In the genomic region with DNA sequence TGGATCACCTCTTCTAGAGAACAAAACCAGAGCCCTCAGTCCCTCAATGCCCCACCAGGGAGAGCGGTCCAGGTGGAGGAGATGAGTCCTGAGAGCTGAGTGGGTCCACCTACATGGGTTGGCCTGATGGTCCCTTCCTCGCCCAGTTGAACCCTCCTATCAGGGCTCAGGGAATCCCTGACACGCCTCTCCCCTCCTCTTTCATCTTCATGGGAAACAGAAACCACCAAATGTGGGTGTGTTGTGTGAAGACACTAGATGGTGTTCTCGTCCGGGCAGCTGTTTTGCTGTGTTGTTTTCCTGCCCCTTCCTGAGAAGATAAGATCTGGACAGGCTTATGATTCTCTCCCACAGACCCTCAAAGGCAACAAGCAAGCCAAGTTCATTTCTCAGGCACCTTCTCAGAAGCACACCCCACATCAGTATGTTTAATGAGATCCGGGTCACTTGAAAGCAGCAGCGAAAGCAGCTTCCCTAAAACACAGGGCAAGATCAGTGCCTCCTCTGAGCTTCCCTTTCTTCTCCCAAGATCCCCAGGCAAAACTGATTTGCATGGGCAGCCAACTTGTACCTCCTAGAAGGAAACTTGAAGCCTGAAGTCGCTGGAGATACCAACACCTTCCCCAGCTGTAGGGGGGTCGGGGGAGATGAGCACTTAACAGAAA, we compare ENCODE assay signal across 8 cellular contexts.
A peak's percentile ranks its signal among the peaks of the same experiment; 100 is the strongest.
DNase-seq lines count a peak whose midpoint lies in the region; ATAC-seq lines count a peak whose summit lies in the region.

No MANE protein-coding gene starts in this region.

- H3K27ac Mint-ChIP-seq in activated naive CD4-positive, alpha-beta T cell treated with anti-CD3 and anti-CD28 coated beads, Interleukin-2, amount 50 U/mL, for 24 hours: peak overlapping the region; percentile 76
- peak overlapping the region; percentile 87 for H3K27ac Mint-ChIP-seq in stimulated activated naive CD8-positive, alpha-beta T cell treated with anti-CD3 and anti-CD28 coated beads, Interleukin-15, Interleukin-2, amounts not matched to agents 100 ng/mL and 50 ng/mL, for 24 hours

- peak; percentile 26 for ATAC-seq in HG02610 (IDR thresholded peaks at IDR 0.05; ENCODE audit: unreplicated experiment)

- H3K4me3 Mint-ChIP-seq in activated naive CD4-positive, alpha-beta T cell treated with anti-CD3 and anti-CD28 coated beads, Interleukin-2, amount 50 U/mL, for 24 hours: peak overlapping the region; percentile 56
- peak overlapping the region; percentile 67 for H3K4me3 Mint-ChIP-seq in stimulated activated naive CD8-positive, alpha-beta T cell treated with anti-CD3 and anti-CD28 coated beads, Interleukin-15, Interleukin-2, amounts not matched to agents 100 ng/mL and 50 ng/mL, for 24 hours

- H3K4me1 Mint-ChIP-seq in activated naive CD4-positive, alpha-beta T cell treated with anti-CD3 and anti-CD28 coated beads, Interleukin-2, amount 50 U/mL, for 24 hours: peaks cover 61% of the 10 kb centered on the region
- H3K4me1 Mint-ChIP-seq in stimulated activated naive CD8-positive, alpha-beta T cell treated with anti-CD3 and anti-CD28 coated beads, Interleukin-15, Interleukin-2, amounts not matched to agents 100 ng/mL and 50 ng/mL, for 24 hours (ENCODE audit: low read depth): peaks cover 78% of the 10 kb centered on the region

- no peaks in the 10 kb centered on the region for H3K27me3 Mint-ChIP-seq in activated naive CD4-positive, alpha-beta T cell treated with anti-CD3 and anti-CD28 coated beads, Interleukin-2, amount 50 U/mL, for 24 hours
- no peaks in the 10 kb centered on the region for H3K27me3 Mint-ChIP-seq in stimulated activated naive CD8-positive, alpha-beta T cell treated with anti-CD3 and anti-CD28 coated beads, Interleukin-15, Interleukin-2, amounts not matched to agents 100 ng/mL and 50 ng/mL, for 24 hours

- no peak for DNase-seq in activated naive CD4-positive, alpha-beta T cell treated with Interleukin-2 at 50 U/mL for 16 hours
- DNase-seq in OCI-M1 (lab: John Stamatoyannopoulos, UW) (peak; percentile 17), midbrain (lab: John Stamatoyannopoulos, UW) (no peak), RKO (ENCODE audit: low spot score) (no peak), NCI-H2107 treated with DMSO at 0.1 percent for 48 hours (lab: John Stamatoyannopoulos, UW; ENCODE audit: unreplicated experiment) (no peak)

- no peaks in the 10 kb centered on the region for H3K36me3 Mint-ChIP-seq in activated naive CD4-positive, alpha-beta T cell treated with anti-CD3 and anti-CD28 coated beads, Interleukin-2, amount 50 U/mL, for 24 hours
- H3K36me3 Mint-ChIP-seq in stimulated activated naive CD8-positive, alpha-beta T cell treated with anti-CD3 and anti-CD28 coated beads, Interleukin-15, Interleukin-2, amounts not matched to agents 100 ng/mL and 50 ng/mL, for 24 hours (ENCODE audit: low read depth): no peaks in the 10 kb centered on the region

- H3K9me3 Mint-ChIP-seq in activated naive CD4-positive, alpha-beta T cell treated with anti-CD3 and anti-CD28 coated beads, Interleukin-2, amount 50 U/mL, for 24 hours: no peaks in the 10 kb centered on the region
- H3K9me3 Mint-ChIP-seq in stimulated activated naive CD8-positive, alpha-beta T cell treated with anti-CD3 and anti-CD28 coated beads, Interleukin-15, Interleukin-2, amounts not matched to agents 100 ng/mL and 50 ng/mL, for 24 hours: no peaks in the 10 kb centered on the region
